In genomic region chr9:122820490-122820845, GRCh38 we compare ENCODE assay signal across 3 cellular contexts.
TF ChIP-seq lines count a peak whose summit lies in the region.

No MANE protein-coding gene starts in this region.

TF ChIP-seq in SK-N-SH, 30 proteins besides CTCF, POLR2A, EP300 and RAD21 (continued from another document):
- TF ChIP-seq, protein P1, sequence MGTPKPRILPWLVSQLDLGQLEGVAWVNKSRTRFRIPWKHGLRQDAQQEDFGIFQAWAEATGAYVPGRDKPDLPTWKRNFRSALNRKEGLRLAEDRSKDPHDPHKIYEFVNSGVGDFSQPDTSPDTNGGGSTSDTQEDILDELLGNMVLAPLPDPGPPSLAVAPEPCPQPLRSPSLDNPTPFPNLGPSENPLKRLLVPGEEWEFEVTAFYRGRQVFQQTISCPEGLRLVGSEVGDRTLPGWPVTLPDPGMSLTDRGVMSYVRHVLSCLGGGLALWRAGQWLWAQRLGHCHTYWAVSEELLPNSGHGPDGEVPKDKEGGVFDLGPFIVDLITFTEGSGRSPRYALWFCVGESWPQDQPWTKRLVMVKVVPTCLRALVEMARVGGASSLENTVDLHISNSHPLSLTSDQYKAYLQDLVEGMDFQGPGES (IDR thresholded peaks at IDR 0.05; ENCODE audit: low read depth, low read length), result no peak
- TF ChIP-seq EZH2phosphoT487 (IDR thresholded peaks at IDR 0.05; ENCODE audit: borderline replicate concordance, low read depth) (no peak), SMC3 (IDR thresholded peaks at IDR 0.05; ENCODE audit: low read depth, low read length) (no peak), FOXJ3 (CRISPR knock-in tag; IDR thresholded peaks at IDR 0.05) (no peak), NFIC (IDR thresholded peaks at IDR 0.05; ENCODE audit: borderline replicate concordance) (no peak), TEAD4 (IDR thresholded peaks at IDR 0.05; ENCODE audit: borderline replicate concordance, insufficient read depth) (no peak), ZBTB33 (IDR thresholded peaks at IDR 0.05; ENCODE audit: borderline replicate concordance, low read depth) (no peak), ELF1 (IDR thresholded peaks at IDR 0.05) (no peak), RCOR1 (IDR thresholded peaks at IDR 0.05; ENCODE audit: low read length) (no peak), MXI1 (IDR thresholded peaks at IDR 0.05; ENCODE audit: low read depth, low read length) (no peak), TCF12 (IDR thresholded peaks at IDR 0.05) (no peak), YY1 (IDR thresholded peaks at IDR 0.05; ENCODE audit: low read depth) (no peak), GABPA (IDR thresholded peaks at IDR 0.05; ENCODE audit: low read depth) (no peak), FOXM1 (IDR thresholded peaks at IDR 0.05; ENCODE audit: low read depth) (no peak), GATA2 (CRISPR knock-in tag; IDR thresholded peaks at IDR 0.05) (no peak), NRF1 (IDR thresholded peaks at IDR 0.05; ENCODE audit: low read depth, low read length) (no peak)
- TF ChIP-seq, protein P2, sequence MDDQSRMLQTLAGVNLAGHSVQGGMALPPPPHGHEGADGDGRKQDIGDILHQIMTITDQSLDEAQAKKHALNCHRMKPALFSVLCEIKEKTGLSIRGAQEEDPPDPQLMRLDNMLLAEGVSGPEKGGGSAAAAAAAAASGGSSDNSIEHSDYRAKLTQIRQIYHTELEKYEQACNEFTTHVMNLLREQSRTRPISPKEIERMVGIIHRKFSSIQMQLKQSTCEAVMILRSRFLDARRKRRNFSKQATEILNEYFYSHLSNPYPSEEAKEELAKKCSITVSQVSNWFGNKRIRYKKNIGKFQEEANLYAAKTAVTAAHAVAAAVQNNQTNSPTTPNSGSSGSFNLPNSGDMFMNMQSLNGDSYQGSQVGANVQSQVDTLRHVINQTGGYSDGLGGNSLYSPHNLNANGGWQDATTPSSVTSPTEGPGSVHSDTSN (IDR thresholded peaks at IDR 0.05), result no peak

TF ChIP-seq in SK-N-SH treated with all-trans-retinoic acid at 6 μM for 48 hours, 23 proteins besides CTCF, POLR2A, EP300 and RAD21 (continued from another document):
- TF ChIP-seq, protein P3, sequence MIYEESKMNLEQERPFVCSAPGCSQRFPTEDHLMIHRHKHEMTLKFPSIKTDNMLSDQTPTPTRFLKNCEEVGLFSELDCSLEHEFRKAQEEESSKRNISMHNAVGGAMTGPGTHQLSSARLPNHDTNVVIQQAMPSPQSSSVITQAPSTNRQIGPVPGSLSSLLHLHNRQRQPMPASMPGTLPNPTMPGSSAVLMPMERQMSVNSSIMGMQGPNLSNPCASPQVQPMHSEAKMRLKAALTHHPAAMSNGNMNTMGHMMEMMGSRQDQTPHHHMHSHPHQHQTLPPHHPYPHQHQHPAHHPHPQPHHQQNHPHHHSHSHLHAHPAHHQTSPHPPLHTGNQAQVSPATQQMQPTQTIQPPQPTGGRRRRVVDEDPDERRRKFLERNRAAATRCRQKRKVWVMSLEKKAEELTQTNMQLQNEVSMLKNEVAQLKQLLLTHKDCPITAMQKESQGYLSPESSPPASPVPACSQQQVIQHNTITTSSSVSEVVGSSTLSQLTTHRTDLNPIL (CRISPR knock-in tag; IDR thresholded peaks at IDR 0.05; ENCODE audit: low read depth), result no peak
- TF ChIP-seq TOX (CRISPR knock-in tag; IDR thresholded peaks at IDR 0.05; ENCODE audit: borderline replicate concordance), result no peak
- TF ChIP-seq, protein P4, sequence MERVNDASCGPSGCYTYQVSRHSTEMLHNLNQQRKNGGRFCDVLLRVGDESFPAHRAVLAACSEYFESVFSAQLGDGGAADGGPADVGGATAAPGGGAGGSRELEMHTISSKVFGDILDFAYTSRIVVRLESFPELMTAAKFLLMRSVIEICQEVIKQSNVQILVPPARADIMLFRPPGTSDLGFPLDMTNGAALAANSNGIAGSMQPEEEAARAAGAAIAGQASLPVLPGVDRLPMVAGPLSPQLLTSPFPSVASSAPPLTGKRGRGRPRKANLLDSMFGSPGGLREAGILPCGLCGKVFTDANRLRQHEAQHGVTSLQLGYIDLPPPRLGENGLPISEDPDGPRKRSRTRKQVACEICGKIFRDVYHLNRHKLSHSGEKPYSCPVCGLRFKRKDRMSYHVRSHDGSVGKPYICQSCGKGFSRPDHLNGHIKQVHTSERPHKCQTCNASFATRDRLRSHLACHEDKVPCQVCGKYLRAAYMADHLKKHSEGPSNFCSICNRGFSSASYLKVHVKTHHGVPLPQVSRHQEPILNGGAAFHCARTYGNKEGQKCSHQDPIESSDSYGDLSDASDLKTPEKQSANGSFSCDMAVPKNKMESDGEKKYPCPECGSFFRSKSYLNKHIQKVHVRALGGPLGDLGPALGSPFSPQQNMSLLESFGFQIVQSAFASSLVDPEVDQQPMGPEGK (CRISPR knock-in tag; IDR thresholded peaks at IDR 0.05; ENCODE audit: borderline replicate concordance), result no peak
- TF ChIP-seq, protein P5, sequence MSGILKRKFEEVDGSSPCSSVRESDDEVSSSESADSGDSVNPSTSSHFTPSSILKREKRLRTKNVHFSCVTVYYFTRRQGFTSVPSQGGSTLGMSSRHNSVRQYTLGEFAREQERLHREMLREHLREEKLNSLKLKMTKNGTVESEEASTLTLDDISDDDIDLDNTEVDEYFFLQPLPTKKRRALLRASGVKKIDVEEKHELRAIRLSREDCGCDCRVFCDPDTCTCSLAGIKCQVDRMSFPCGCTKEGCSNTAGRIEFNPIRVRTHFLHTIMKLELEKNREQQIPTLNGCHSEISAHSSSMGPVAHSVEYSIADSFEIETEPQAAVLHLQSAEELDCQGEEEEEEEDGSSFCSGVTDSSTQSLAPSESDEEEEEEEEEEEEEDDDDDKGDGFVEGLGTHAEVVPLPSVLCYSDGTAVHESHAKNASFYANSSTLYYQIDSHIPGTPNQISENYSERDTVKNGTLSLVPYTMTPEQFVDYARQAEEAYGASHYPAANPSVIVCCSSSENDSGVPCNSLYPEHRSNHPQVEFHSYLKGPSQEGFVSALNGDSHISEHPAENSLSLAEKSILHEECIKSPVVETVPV (CRISPR knock-in tag; IDR thresholded peaks at IDR 0.05), result no peak
- TF ChIP-seq ZFP3 (CRISPR knock-in tag; IDR thresholded peaks at IDR 0.05), result no peak
- TF ChIP-seq ESRRG (CRISPR knock-in tag; IDR thresholded peaks at IDR 0.05), result no peak
- TF ChIP-seq ZFP30 (CRISPR knock-in tag; IDR thresholded peaks at IDR 0.05), result no peak
- TF ChIP-seq BACH2 (CRISPR knock-in tag; IDR thresholded peaks at IDR 0.05; ENCODE audit: borderline replicate concordance), result no peak
- no peak for TF ChIP-seq OSR1 (CRISPR knock-in tag; IDR thresholded peaks at IDR 0.05)
- TF ChIP-seq POU6F1 (CRISPR knock-in tag; IDR thresholded peaks at IDR 0.05; ENCODE audit: borderline replicate concordance, low read depth), result no peak
- no peak for TF ChIP-seq ZNF565 (CRISPR knock-in tag; conservative IDR thresholded peaks at IDR 0.05; ENCODE audit: low read depth)
- no peak for TF ChIP-seq ZNF8 (CRISPR knock-in tag; IDR thresholded peaks at IDR 0.05)
- no peak for TF ChIP-seq SNAI2 (CRISPR knock-in tag; IDR thresholded peaks at IDR 0.05)
- no peak for TF ChIP-seq ZNF70 (CRISPR knock-in tag; IDR thresholded peaks at IDR 0.05)
- TF ChIP-seq RARB (CRISPR knock-in tag; IDR thresholded peaks at IDR 0.05), result no peak
- no peak for TF ChIP-seq CSDC2 (CRISPR knock-in tag; IDR thresholded peaks at IDR 0.05)

TF ChIP-seq in GM23338, 12 proteins besides CTCF, POLR2A, EP300 and RAD21 (continued from another document):
- no peak for TF ChIP-seq STAT1 (IDR thresholded peaks at IDR 0.05; ENCODE audit: unreplicated experiment)
- no peak for TF ChIP-seq ETS1 (IDR thresholded peaks at IDR 0.05)
- TF ChIP-seq CREB1 (CRISPR knock-in tag; IDR thresholded peaks at IDR 0.05; ENCODE audit: low read depth), result no peak
- no peak for TF ChIP-seq ZNF114 (CRISPR knock-in tag; IDR thresholded peaks at IDR 0.05)
- TF ChIP-seq, protein P6, sequence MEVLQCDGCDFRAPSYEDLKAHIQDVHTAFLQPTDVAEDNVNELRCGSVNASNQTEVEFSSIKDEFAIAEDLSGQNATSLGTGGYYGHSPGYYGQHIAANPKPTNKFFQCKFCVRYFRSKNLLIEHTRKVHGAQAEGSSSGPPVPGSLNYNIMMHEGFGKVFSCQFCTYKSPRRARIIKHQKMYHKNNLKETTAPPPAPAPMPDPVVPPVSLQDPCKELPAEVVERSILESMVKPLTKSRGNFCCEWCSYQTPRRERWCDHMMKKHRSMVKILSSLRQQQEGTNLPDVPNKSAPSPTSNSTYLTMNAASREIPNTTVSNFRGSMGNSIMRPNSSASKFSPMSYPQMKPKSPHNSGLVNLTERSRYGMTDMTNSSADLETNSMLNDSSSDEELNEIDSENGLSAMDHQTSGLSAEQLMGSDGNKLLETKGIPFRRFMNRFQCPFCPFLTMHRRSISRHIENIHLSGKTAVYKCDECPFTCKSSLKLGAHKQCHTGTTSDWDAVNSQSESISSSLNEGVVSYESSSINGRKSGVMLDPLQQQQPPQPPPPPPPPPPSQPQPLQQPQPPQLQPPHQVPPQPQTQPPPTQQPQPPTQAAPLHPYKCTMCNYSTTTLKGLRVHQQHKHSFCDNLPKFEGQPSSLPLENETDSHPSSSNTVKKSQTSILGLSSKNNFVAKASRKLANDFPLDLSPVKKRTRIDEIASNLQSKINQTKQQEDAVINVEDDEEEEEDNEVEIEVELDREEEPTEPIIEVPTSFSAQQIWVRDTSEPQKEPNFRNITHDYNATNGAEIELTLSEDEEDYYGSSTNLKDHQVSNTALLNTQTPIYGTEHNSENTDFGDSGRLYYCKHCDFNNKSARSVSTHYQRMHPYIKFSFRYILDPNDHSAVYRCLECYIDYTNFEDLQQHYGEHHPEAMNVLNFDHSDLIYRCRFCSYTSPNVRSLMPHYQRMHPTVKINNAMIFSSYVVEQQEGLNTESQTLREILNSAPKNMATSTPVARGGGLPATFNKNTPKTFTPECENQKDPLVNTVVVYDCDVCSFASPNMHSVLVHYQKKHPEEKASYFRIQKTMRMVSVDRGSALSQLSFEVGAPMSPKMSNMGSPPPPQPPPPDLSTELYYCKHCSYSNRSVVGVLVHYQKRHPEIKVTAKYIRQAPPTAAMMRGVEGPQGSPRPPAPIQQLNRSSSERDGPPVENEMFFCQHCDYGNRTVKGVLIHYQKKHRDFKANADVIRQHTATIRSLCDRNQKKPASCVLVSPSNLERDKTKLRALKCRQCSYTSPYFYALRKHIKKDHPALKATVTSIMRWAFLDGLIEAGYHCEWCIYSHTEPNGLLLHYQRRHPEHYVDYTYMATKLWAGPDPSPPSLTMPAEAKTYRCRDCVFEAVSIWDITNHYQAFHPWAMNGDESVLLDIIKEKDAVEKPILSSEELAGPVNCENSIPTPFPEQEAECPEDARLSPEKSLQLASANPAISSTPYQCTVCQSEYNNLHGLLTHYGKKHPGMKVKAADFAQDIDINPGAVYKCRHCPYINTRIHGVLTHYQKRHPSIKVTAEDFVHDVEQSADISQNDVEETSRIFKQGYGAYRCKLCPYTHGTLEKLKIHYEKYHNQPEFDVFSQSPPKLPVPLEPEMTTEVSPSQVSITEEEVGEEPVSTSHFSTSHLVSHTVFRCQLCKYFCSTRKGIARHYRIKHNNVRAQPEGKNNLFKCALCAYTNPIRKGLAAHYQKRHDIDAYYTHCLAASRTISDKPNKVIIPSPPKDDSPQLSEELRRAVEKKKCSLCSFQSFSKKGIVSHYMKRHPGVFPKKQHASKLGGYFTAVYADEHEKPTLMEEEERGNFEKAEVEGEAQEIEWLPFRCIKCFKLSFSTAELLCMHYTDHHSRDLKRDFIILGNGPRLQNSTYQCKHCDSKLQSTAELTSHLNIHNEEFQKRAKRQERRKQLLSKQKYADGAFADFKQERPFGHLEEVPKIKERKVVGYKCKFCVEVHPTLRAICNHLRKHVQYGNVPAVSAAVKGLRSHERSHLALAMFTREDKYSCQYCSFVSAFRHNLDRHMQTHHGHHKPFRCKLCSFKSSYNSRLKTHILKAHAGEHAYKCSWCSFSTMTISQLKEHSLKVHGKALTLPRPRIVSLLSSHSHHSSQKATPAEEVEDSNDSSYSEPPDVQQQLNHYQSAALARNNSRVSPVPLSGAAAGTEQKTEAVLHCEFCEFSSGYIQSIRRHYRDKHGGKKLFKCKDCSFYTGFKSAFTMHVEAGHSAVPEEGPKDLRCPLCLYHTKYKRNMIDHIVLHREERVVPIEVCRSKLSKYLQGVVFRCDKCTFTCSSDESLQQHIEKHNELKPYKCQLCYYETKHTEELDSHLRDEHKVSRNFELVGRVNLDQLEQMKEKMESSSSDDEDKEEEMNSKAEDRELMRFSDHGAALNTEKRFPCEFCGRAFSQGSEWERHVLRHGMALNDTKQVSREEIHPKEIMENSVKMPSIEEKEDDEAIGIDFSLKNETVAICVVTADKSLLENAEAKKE (CRISPR knock-in tag; IDR thresholded peaks at IDR 0.05), result no peak
